In genomic region chr13:64884976-64885375, GRCh38 we compare ENCODE assay signal across 20 cellular contexts.
DNase-seq lines count a peak whose midpoint lies in the region; ATAC-seq, FAIRE-seq and TF ChIP-seq lines count a peak whose summit lies in the region.
"Had no signal": no experiment of that assay in that cellular context is flagged by ENCODE, and none has a peak within 500 bp of the region (broad histone marks: within the 10 kb centered on the region; RNA-seq: fewer than 3 reads in every experiment).

No MANE protein-coding gene starts in this region.

- H4K20me1 ChIP-seq in IMR-90 (ENCODE audit: insufficient read depth, low read length), result no peaks in the 10 kb centered on the region

- H3K79me1 ChIP-seq in IMR-90 (ENCODE audit: low read depth in 1 of 2, low read length in 2 of 2), result no peaks in the 10 kb centered on the region

- no peak overlapping the region for H3K14ac ChIP-seq in IMR-90 (replicated peaks; ENCODE audit: low read depth, low read length)

- POLR2A ChIA-PET in HEK293T (lab: Yijun Ruan, JAX), result no interaction called here
- POLR2A ChIA-PET in IMR-90 (lab: Charles Lee; ENCODE audit: unreplicated experiment), result no interaction called here
- POLR2A ChIA-PET in naive thymus-derived CD4-positive, alpha-beta T cell (lab: Charles Lee), result no interaction called here

- no peak overlapping the region for H3K56ac ChIP-seq in IMR-90 (ENCODE audit: extremely low read depth, insufficient read depth, low read length)

- no peak for TF ChIP-seq RAD21 in IMR-90 (IDR thresholded peaks at IDR 0.05; ENCODE audit: low read length)

- no peaks in the 10 kb centered on the region for H3K36me3 ChIP-seq in IMR-90 (ENCODE audit: control insufficient read depth, insufficient read depth, low read length)
- no peaks in the 10 kb centered on the region for H3K36me3 ChIP-seq in naive thymus-derived CD4-positive, alpha-beta T cell (ENCODE audit: control insufficient read depth in 2 of 3, insufficient read depth in 3 of 3, low read length in 3 of 3)
- H3K36me3 ChIP-seq: BE2C had no signal

- H2BK120ac ChIP-seq in IMR-90 (ENCODE audit: low read depth, low read length), result no peak overlapping the region

- BruUV-seq in IMR-90 (replicated peaks; lab: Mats Ljungman, UMichigan), result no TSS peak

- intact Hi-C loops in IMR-90 (cut with micrococcal nuclease), result no loop called here
- intact Hi-C loops in sciatic nerve (cut with DNase I), result no loop called here
- intact Hi-C loops in naive thymus-derived CD4-positive, alpha-beta T cell (cut with micrococcal nuclease), result no loop called here

- H3K4me2 ChIP-seq in IMR-90 (ENCODE audit: low read depth, low read length), result no peak overlapping the region
- H3K4me2 ChIP-seq: KMS-11 had no signal

- H3K27ac Mint-ChIP-seq in naive thymus-derived CD4-positive, alpha-beta T cell, result no peak overlapping the region
- H3K27ac Mint-ChIP-seq: CD8-positive, alpha-beta memory T cell had no signal

- no peak for TF ChIP-seq CTCF in IMR-90 (conservative IDR thresholded peaks at IDR 0.05; ENCODE audit: low read depth, low read length)

- H3K4me1 Mint-ChIP-seq in naive thymus-derived CD4-positive, alpha-beta T cell, result no peaks in the 10 kb centered on the region
- H3K4me1 Mint-ChIP-seq: CD4-positive, CD25-positive, alpha-beta regulatory T cell; CD8-positive, alpha-beta memory T cell had no signal

- no peak for DNase-seq in HEK293T (ENCODE audit: extremely low spot score)
- DNase-seq in IMR-90, result peak; percentile 47
- DNase-seq in iris pigment epithelial cell (ENCODE audit: low read depth), result peak; percentile 5
- DNase-seq in middle frontal gyrus (ENCODE audit: extremely low spot score, low spot score), result no peak
- DNase-seq in sciatic nerve (ENCODE audit: low spot score), result no peak
- no peak for DNase-seq in HTR-8/SVneo (ENCODE audit: insufficient read length, low spot score)
- DNase-seq in naive thymus-derived CD4-positive, alpha-beta T cell, result no peak
- DNase-seq: ACHN; BE2C; C1 segment of cervical spinal cord; Caco-2; CD4-positive, CD25-positive, alpha-beta regulatory T cell; CD8-positive, alpha-beta memory T cell; GF-D8; GOT3; H7 had no signal

- no peaks in the 10 kb centered on the region for H3K9me3 ChIP-seq in IMR-90 (ENCODE audit: control insufficient read depth, insufficient read depth, low read length)
- no peaks in the 10 kb centered on the region for H3K9me3 ChIP-seq in naive thymus-derived CD4-positive, alpha-beta T cell (ENCODE audit: control insufficient read depth in 2 of 3, low read length in 3 of 3)
- H3K9me3 ChIP-seq: BE2C, Caco-2 had no signal

- no peak overlapping the region for H3K27ac ChIP-seq in IMR-90 (ENCODE audit: insufficient read depth, low read length)
- no peak overlapping the region for H3K27ac ChIP-seq in naive thymus-derived CD4-positive, alpha-beta T cell (ENCODE audit: low read depth, low read length)
- H3K27ac ChIP-seq: HL-60, KMS-11 had no signal

- no peak for FAIRE-seq in HTR-8/SVneo (lab: Jason Lieb, UNC)
- FAIRE-seq: D721Med had no signal

- no peaks in the 10 kb centered on the region for H3K9me1 ChIP-seq in IMR-90 (ENCODE audit: insufficient read depth, low read length)

- no peaks in the 10 kb centered on the region for H3K27me3 Mint-ChIP-seq in naive thymus-derived CD4-positive, alpha-beta T cell
- H3K27me3 Mint-ChIP-seq: CD4-positive, CD25-positive, alpha-beta regulatory T cell; CD8-positive, alpha-beta memory T cell had no signal

- H3K4ac ChIP-seq in IMR-90 (ENCODE audit: low read depth, low read length), result no peak overlapping the region

- dilution Hi-C loops in IMR-90 (cut with HindIII; ENCODE audit: low sequenced_read_pairs, unreplicated experiment), result no loop called here

- no peak overlapping the region for H4K8ac ChIP-seq in IMR-90 (ENCODE audit: low read depth in 2 of 2, low read length in 2 of 2)

- H2BK15ac ChIP-seq in IMR-90 (ENCODE audit: low read depth, low read length), result no peak overlapping the region

- no peak overlapping the region for H2AK9ac ChIP-seq in IMR-90 (replicated peaks; ENCODE audit: low read depth, low read length, poor library complexity)

- H3K18ac ChIP-seq in IMR-90 (ENCODE audit: low read depth, low read length), result no peak overlapping the region

- in situ Hi-C loops in IMR-90 (cut with MboI; ENCODE audit: low sequenced_read_pairs), result no loop called here

- H2AFZ ChIP-seq in IMR-90 (replicated peaks; ENCODE audit: low read length, poor library complexity), result no peak overlapping the region

- no peak for TF ChIP-seq POLR2A in IMR-90 (IDR thresholded peaks at IDR 0.05; ENCODE audit: low read depth, low read length)

- no peak overlapping the region for H2AK5ac ChIP-seq in IMR-90 (ENCODE audit: low read depth, low read length)

- WGBS in IMR-90 (ENCODE audit: extremely low coverage in 2 of 2, insufficient read length in 1 of 2), 2 experiments, result no CpG with 5 or more reads among the region's 2 CpGs

- H3K27me3 ChIP-seq in IMR-90 (ENCODE audit: control insufficient read depth, insufficient read depth, low read length), result no peaks in the 10 kb centered on the region
- no peaks in the 10 kb centered on the region for H3K27me3 ChIP-seq in naive thymus-derived CD4-positive, alpha-beta T cell (ENCODE audit: control insufficient read depth in 2 of 2, insufficient read depth in 2 of 2, low read length in 2 of 2)
- H3K27me3 ChIP-seq: BE2C had no signal

- H3K23ac ChIP-seq in IMR-90 (ENCODE audit: low read depth, low read length), result no peak overlapping the region

- no peak overlapping the region for H4K91ac ChIP-seq in IMR-90 (ENCODE audit: insufficient read depth, low read depth, low read length)

- CTCF ChIA-PET in HEK293T (lab: Yijun Ruan, JAX) (no interaction called here), IMR-90 (lab: Yijun Ruan, JAX) (no interaction called here)
- CTCF ChIA-PET in naive thymus-derived CD4-positive, alpha-beta T cell (lab: Charles Lee), result no interaction called here

- H2BK20ac ChIP-seq in IMR-90 (ENCODE audit: low read depth, low read length), result no peak overlapping the region

- no peak overlapping the region for H2BK5ac ChIP-seq in IMR-90 (ENCODE audit: low read depth, low read length, poor library complexity, severe bottlenecking)

- no peak overlapping the region for H4K5ac ChIP-seq in IMR-90 (ENCODE audit: low read depth, low read length)

- no peaks in the 10 kb centered on the region for H3K36me3 Mint-ChIP-seq in naive thymus-derived CD4-positive, alpha-beta T cell
- H3K36me3 Mint-ChIP-seq: CD4-positive, CD25-positive, alpha-beta regulatory T cell; CD8-positive, alpha-beta memory T cell had no signal

- H3K4me1 ChIP-seq in IMR-90 (ENCODE audit: control insufficient read depth, insufficient read depth, low read length), result no peaks in the 10 kb centered on the region
- no peaks in the 10 kb centered on the region for H3K4me1 ChIP-seq in naive thymus-derived CD4-positive, alpha-beta T cell (ENCODE audit: control insufficient read depth in 2 of 2, insufficient read depth in 2 of 2, low read length in 2 of 2)
- H3K4me1 ChIP-seq: BE2C, Caco-2 had no signal

- no peak overlapping the region for H3K4me3 Mint-ChIP-seq in naive thymus-derived CD4-positive, alpha-beta T cell
- H3K4me3 Mint-ChIP-seq: CD4-positive, CD25-positive, alpha-beta regulatory T cell; CD8-positive, alpha-beta memory T cell had no signal

- peak; percentile 40; the same call in 1 of the 2 replicates for ATAC-seq in IMR-90 (ENCODE audit: low read depth)
- ATAC-seq in sciatic nerve, result no peak
- no peak for ATAC-seq in naive thymus-derived CD4-positive, alpha-beta T cell
- ATAC-seq: HCT116 had no signal

- H3K9me3 Mint-ChIP-seq in naive thymus-derived CD4-positive, alpha-beta T cell, result peaks cover 0 to 40% (median 6%) of the 10 kb centered on the region in 11 donors

- no peak overlapping the region for H3K9ac ChIP-seq in IMR-90 (ENCODE audit: low read depth, low read length)
- H3K9ac ChIP-seq: KMS-11 had no signal

- no peak overlapping the region for H3K4me3 ChIP-seq in IMR-90 (ENCODE audit: insufficient read depth, low read depth, low read length)
- H3K4me3 ChIP-seq in naive thymus-derived CD4-positive, alpha-beta T cell (ENCODE audit: low read length), result no peak overlapping the region

TF ChIP-seq in HEK293T, 16 proteins besides CTCF, POLR2A, EP300 and RAD21:
- TF ChIP-seq FOXA1 (IDR thresholded peaks at IDR 0.05), result 0 out of 2 replicates have a peak, but pooled peaks have one; percentile 10
- TF ChIP-seq SUZ12 (IDR thresholded peaks at IDR 0.05), result no peak
- TF ChIP-seq BHLHE40 (IDR thresholded peaks at IDR 0.05; ENCODE audit: borderline replicate concordance), result no peak
TF ChIP-seq in HEK293T: peak in this region for 1.

TF ChIP-seq in IMR-90, 13 proteins besides CTCF, POLR2A, EP300 and RAD21:
- TF ChIP-seq SMC3 (IDR thresholded peaks at IDR 0.05; ENCODE audit: low read depth, low read length), result no peak
- no peak for TF ChIP-seq CEBPB (IDR thresholded peaks at IDR 0.05; ENCODE audit: low read depth, low read length)
- no peak for TF ChIP-seq RFX5 (IDR thresholded peaks at IDR 0.05; ENCODE audit: low read depth, low read length)
- no peak for TF ChIP-seq NFE2L2 (IDR thresholded peaks at IDR 0.05; ENCODE audit: low read depth, low read length)
- no peak for TF ChIP-seq MAFK (IDR thresholded peaks at IDR 0.05; ENCODE audit: low read depth, low read length)

Comparison
In these comparisons a context has a peak if more than half of its experiments do, and no peak if none do; other contexts are left out.
1. DNase-seq: peak in IMR-90 (single experiment) and iris pigment epithelial cell (single experiment); none in HEK293T (single experiment), middle frontal gyrus (single experiment), sciatic nerve (single experiment), HTR-8/SVneo (single experiment) and naive thymus-derived CD4-positive, alpha-beta T cell (0 of 9).